8 cellular contexts compared by ENCODE assay signal in the genomic region with DNA sequence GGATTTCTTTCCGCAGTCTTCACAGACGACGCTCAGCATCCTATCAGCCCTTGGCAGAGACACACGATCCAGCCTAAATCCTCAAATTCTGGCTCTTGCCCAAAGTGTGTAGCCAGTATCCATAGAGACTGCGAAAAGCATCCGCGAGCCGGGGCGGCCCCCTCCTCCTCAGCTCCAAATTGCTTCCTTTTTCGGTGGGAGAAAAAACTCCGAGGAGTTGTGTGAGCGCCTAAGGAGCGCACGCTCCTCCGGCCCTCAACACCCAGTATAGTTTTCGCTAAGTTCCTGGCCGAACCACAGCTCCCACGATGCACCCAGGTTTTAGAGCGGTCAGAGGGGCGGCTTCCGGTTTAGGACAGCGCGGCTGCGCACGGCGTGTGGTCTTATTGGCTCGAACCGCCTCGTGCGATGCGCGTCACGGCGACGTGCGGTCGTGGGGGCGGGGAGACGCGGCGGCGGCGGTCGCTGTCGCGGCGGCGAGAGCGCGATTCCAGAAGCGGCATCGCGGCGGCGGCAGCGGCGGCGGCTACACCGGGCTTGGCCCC. TPM values are rescaled to one million over a fixed set of nuclear protein-coding genes. Genes with fewer than 3 reads are reported as not detected.
DNase-seq lines count a peak whose midpoint lies in the region; ATAC-seq lines count a peak whose summit lies in the region.

A gene with protein sequence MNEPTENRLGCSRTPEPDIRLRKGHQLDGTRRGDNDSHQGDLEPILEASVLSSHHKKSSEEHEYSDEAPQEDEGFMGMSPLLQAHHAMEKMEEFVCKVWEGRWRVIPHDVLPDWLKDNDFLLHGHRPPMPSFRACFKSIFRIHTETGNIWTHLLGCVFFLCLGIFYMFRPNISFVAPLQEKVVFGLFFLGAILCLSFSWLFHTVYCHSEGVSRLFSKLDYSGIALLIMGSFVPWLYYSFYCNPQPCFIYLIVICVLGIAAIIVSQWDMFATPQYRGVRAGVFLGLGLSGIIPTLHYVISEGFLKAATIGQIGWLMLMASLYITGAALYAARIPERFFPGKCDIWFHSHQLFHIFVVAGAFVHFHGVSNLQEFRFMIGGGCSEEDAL (plus strand): TSS at position 493 of the 545 bp plus-strand sequence. CDS start 63,274 bp downstream, outside the sequence.

- POLR2A ChIA-PET in activated CD4-positive, alpha-beta T cell treated with anti-CD3 and anti-CD28 coated beads, Interleukin-2, amount 10 ng/mL, durations not matched to agents 7 days and 5 days (lab: Charles Lee): no interaction called here

- DNase-seq in C1 segment of cervical spinal cord (lab: John Stamatoyannopoulos, UW): peak; percentile 73 to 96 (median 92)
- DNase-seq in NCI-H69 (lab: John Stamatoyannopoulos, UW): peak; percentile 99
- DNase-seq in activated CD4-positive, alpha-beta T cell treated with anti-CD3 and anti-CD28 coated beads, Interleukin-2, amount 10 ng/mL, durations not matched to agents 7 days and 5 days: peak; percentile 95
- peak; percentile 38 for DNase-seq in cortex of kidney (lab: John Stamatoyannopoulos, UW)
- DNase-seq in left kidney (ENCODE audit: low read depth, low spot score): peak; percentile 99
- DNase-seq in stimulated activated CD4-positive, alpha-beta T cell treated with anti-CD3 and anti-CD28 coated beads, Interleukin-1b, Interleukin-23, amount 100 ng/mL, for 48 hours: peak; percentile 95

- no peaks in the 10 kb centered on the region for H3K9me3 Mint-ChIP-seq in activated CD4-positive, alpha-beta T cell treated with anti-CD3 and anti-CD28 coated beads, Interleukin-2, amount 10 ng/mL, durations not matched to agents 7 days and 5 days

- peaks cover 6% of the 10 kb centered on the region for H3K36me3 Mint-ChIP-seq in activated CD4-positive, alpha-beta T cell treated with anti-CD3 and anti-CD28 coated beads, Interleukin-2, amount 10 ng/mL, durations not matched to agents 7 days and 5 days (ENCODE audit: low read depth)

- peak within 1 kb of the TSS; percentile 92 for H3K27ac Mint-ChIP-seq in activated CD4-positive, alpha-beta T cell treated with anti-CD3 and anti-CD28 coated beads, Interleukin-2, amount 10 ng/mL, durations not matched to agents 7 days and 5 days

- CTCF ChIA-PET in activated CD4-positive, alpha-beta T cell treated with anti-CD3 and anti-CD28 coated beads, Interleukin-2, amount 10 ng/mL, durations not matched to agents 7 days and 5 days (lab: Charles Lee): interaction anchor here (0.6 to 1.5 kb wide), 2 partner anchors 20 to 105 kb away, joined by 3 to 5 read pairs; no protein-coding TSS in a partner anchor

- peaks cover 40% of the 10 kb centered on the region for H3K4me1 Mint-ChIP-seq in activated CD4-positive, alpha-beta T cell treated with anti-CD3 and anti-CD28 coated beads, Interleukin-2, amount 10 ng/mL, durations not matched to agents 7 days and 5 days

- ATAC-seq in GM19351 (IDR thresholded peaks at IDR 0.05; ENCODE audit: unreplicated experiment) (peak; percentile 94), HG03520 (IDR thresholded peaks at IDR 0.05; ENCODE audit: unreplicated experiment) (peak; percentile 84)

- peaks cover 6% of the 10 kb centered on the region for H3K27me3 Mint-ChIP-seq in activated CD4-positive, alpha-beta T cell treated with anti-CD3 and anti-CD28 coated beads, Interleukin-2, amount 10 ng/mL, durations not matched to agents 7 days and 5 days

- peak within 1 kb of the TSS; percentile 99 for H3K4me3 Mint-ChIP-seq in activated CD4-positive, alpha-beta T cell treated with anti-CD3 and anti-CD28 coated beads, Interleukin-2, amount 10 ng/mL, durations not matched to agents 7 days and 5 days

RNA-seq across cellular contexts. Expression of the gene that starts here (rescaled TPM):
- 10 to 100 TPM; 47.7 to 51.7 TPM for total RNA-seq in activated CD4-positive, alpha-beta T cell treated with anti-CD3 and anti-CD28 coated beads, Interleukin-2, amount 10 ng/mL, durations not matched to agents 7 days and 5 days

Comparison
In these comparisons a context has a peak if more than half of its experiments do, and no peak if none do; other contexts are left out.
1. Peak in every context shown above with its lines: DNase-seq and ATAC-seq.
2. DNase-seq: peak in every context shown above with its lines; median percentile 99 in NCI-H69; 99 in left kidney; 95 in activated CD4-positive, alpha-beta T cell treated with anti-CD3 and anti-CD28 coated beads, Interleukin-2, amount 10 ng/mL, durations not matched to agents 7 days and 5 days; 95 in stimulated activated CD4-positive, alpha-beta T cell treated with anti-CD3 and anti-CD28 coated beads, Interleukin-1b, Interleukin-23, amount 100 ng/mL, for 48 hours; 92 in C1 segment of cervical spinal cord; 38 in cortex of kidney.